24 cellular contexts compared by ENCODE assay signal in genomic region chr12:98868076-98868475, GRCh38.
"Had no signal": no experiment of that assay in that cellular context is flagged by ENCODE, and none has a peak within 500 bp of the region (broad histone marks: within the 10 kb centered on the region; RNA-seq: fewer than 3 reads in every experiment).

No MANE protein-coding gene starts in this region.

- H3K27ac ChIP-seq: SK-N-MC, WERI-Rb-1 had no signal

- DNase-seq: activated CD4-positive, alpha-beta memory T cell treated with anti-CD3 and anti-CD28 coated beads, Interleukin-2, amount 10 ng/mL, durations not matched to agents 7 days and 5 days; activated CD4-positive, alpha-beta T cell treated with anti-CD3 and anti-CD28 coated beads for 36 hours; activated CD4-positive, alpha-beta T cell treated with anti-CD3 and anti-CD28 coated beads, Interleukin-2, amount 50 U/mL, for 1 hour; activated gamma-delta T cell treated with Interleukin-2 at 50 U/mL for 16 hours; activated naive CD4-positive, alpha-beta T cell treated with anti-CD3 and anti-CD28 coated beads, Interleukin-2, amount 10 ng/mL, durations not matched to agents 7 days and 5 days; activated naive CD8-positive, alpha-beta T cell treated with anti-CD3 and anti-CD28 coated beads for 36 hours; activated T-cell treated with anti-CD3 and anti-CD28 coated beads for 4 hours; activated T-cell treated with anti-CD3 and anti-CD28 coated beads, Interleukin-2, amount 50 U/mL, for 72 hours; Karpas-422; NCI-H1105 treated with DMSO at 0.1 percent for 48 hours; NCI-H1436 treated with DMSO at 0.1 percent for 48 hours; NCI-H187; NCI-H2081; NCI-H510A treated with DMSO at 0.1 percent for 48 hours; NCI-H69; NK-92 treated with Interleukin-12 subunit alpha and Interleukin-12 subunit beta, amount 100 ng/mL, for 24 hours; OCI-M1; RPMI8226; T-helper 1 cell; WERI-Rb-1 had no signal

- ATAC-seq: activated CD4-positive, alpha-beta T cell treated with anti-CD3 and anti-CD28 coated beads for 36 hours; activated T-cell treated with anti-CD3 and anti-CD28 coated beads, Interleukin-2, amount 50 U/mL, for 72 hours; K562; Panc1; Right ventricle myocardium inferior had no signal

- H3K36me3 ChIP-seq: WERI-Rb-1 had no signal

- H3K4me3 ChIP-seq: K562, SK-N-MC had no signal
